In the genomic region with DNA sequence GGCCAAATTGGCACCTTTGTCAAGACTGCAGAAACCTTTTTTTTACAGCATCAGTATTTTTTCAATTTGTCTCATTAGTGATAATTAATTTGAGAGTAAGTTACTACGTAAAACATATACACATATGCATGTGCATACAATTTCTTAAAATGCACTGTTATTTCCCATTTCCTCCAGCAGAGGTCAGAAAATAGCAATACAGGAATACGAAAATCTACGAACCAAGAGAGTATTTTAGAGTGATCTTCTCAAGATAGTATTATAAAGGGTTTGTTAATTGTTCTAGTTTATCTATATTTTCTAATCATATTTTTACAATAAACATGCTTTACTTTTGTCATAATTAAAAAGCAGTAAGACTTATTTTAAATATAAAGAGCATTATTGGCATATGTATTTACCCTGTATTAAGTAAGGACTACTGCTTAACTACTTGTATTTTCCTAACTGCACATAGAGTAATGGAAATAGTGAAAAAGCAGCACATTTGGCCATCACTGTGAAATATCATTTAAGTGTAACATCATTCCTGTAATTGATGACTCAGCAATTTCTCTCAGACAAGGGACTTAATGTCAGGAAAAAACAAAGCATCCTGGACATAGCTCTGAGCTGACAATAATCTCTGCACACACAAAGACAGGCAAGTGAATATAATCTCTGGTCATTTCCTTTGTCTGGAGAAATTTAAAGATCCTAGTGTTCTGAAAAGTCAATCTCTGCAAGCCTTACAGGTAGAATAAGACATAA, we compare ENCODE assay signal across 8 cellular contexts. TPM values are rescaled to one million over a fixed set of nuclear protein-coding genes. Genes with fewer than 3 reads are reported as not detected.
DNase-seq lines count a peak whose midpoint lies in the region; ATAC-seq and TF ChIP-seq lines count a peak whose summit lies in the region.

No MANE protein-coding gene starts in this region.

- no peak overlapping the region for H3K27ac Mint-ChIP-seq in endothelial cell (ENCODE audit: unreplicated experiment)

- H3K4me1 Mint-ChIP-seq in endothelial cell (ENCODE audit: unreplicated experiment) = peaks cover 5% of the 10 kb centered on the region

- ATAC-seq in HG02973 (IDR thresholded peaks at IDR 0.05; ENCODE audit: unreplicated experiment) = no peak

- H3K27me3 Mint-ChIP-seq in endothelial cell (ENCODE audit: unreplicated experiment) = no peaks in the 10 kb centered on the region

- peak; percentile 4 for DNase-seq in SIG-M5 treated with dmso at 0.1 percent for 504 hours (lab: John Stamatoyannopoulos, UW; ENCODE audit: unreplicated experiment)
- DNase-seq in SIG-M5 (lab: John Stamatoyannopoulos, UW) = no peak
- DNase-seq in NCI-H748 treated with DMSO at 0.1 percent for 48 hours (lab: John Stamatoyannopoulos, UW) = peak; percentile 12
- peak; percentile 3 for DNase-seq in endothelial cell (ENCODE audit: low spot score)
- peak; percentile 10 for DNase-seq in retina
- no peak for DNase-seq in activated CD4-positive, CD25-positive, alpha-beta regulatory T cell (lab: John Stamatoyannopoulos, UW)
- no peak for DNase-seq in activated effector memory CD4-positive, alpha-beta T cell treated with Interleukin-2 at 50 U/mL for 16 hours

- no peaks in the 10 kb centered on the region for H3K9me3 Mint-ChIP-seq in endothelial cell (ENCODE audit: unreplicated experiment)

- no peak overlapping the region for H3K4me3 Mint-ChIP-seq in endothelial cell (ENCODE audit: unreplicated experiment)

- TF ChIP-seq CTCF in endothelial cell (IDR thresholded peaks at IDR 0.05; ENCODE audit: unreplicated experiment) = peak; percentile 58

- H3K36me3 Mint-ChIP-seq in endothelial cell (ENCODE audit: low read depth, unreplicated experiment) = no peaks in the 10 kb centered on the region

RNA-seq across cellular contexts. Expression of a gene that starts 45.6 kb away (rescaled TPM):
- 0.10 TPM for total RNA-seq in endothelial cell (ENCODE audit: unreplicated experiment)

Comparison
In these comparisons a context has a peak if more than half of its experiments do, and no peak if none do; other contexts are left out.
1. DNase-seq: peak in SIG-M5 treated with dmso at 0.1 percent for 504 hours (single experiment), NCI-H748 treated with DMSO at 0.1 percent for 48 hours (single experiment), endothelial cell (single experiment) and retina (single experiment); none in SIG-M5 (single experiment), activated CD4-positive, CD25-positive, alpha-beta regulatory T cell (0 of 4) and activated effector memory CD4-positive, alpha-beta T cell treated with Interleukin-2 at 50 U/mL for 16 hours (single experiment).